In genomic region chr7:7181519-7182155, GRCh38 we compare ENCODE assay signal across 1 cellular context.
A peak's percentile ranks its signal among the peaks of the same experiment; 100 is the strongest.
TF ChIP-seq lines count a peak whose summit lies in the region.

No MANE protein-coding gene starts in this region.

TF ChIP-seq in HEK293, 187 proteins besides CTCF, POLR2A, EP300 and RAD21 (continued from another document):
- TF ChIP-seq, protein P1, sequence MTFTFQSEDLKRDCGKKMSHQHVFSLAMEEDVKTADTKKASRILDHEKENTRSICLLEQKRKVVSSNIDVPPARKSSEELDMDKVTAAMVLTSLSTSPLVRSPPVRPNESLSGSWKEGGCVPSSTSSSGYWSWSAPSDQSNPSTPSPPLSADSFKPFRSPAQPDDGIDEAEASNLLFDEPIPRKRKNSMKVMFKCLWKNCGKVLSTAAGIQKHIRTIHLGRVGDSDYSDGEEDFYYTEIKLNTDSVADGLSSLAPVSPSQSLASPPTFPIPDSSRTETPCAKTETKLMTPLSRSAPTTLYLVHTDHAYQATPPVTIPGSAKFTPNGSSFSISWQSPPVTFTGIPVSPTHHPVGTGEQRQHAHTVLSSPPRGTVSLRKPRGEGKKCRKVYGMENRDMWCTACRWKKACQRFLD (tag by site-specific recombination; IDR thresholded peaks at IDR 0.05), result no peak
- no peak for TF ChIP-seq ZNF133 (tag by site-specific recombination; IDR thresholded peaks at IDR 0.05)
- TF ChIP-seq ZNF677 (tag by site-specific recombination; IDR thresholded peaks at IDR 0.05), result no peak
- no peak for TF ChIP-seq GLIS1 (tag by site-specific recombination; IDR thresholded peaks at IDR 0.05)
- TF ChIP-seq, protein P2, sequence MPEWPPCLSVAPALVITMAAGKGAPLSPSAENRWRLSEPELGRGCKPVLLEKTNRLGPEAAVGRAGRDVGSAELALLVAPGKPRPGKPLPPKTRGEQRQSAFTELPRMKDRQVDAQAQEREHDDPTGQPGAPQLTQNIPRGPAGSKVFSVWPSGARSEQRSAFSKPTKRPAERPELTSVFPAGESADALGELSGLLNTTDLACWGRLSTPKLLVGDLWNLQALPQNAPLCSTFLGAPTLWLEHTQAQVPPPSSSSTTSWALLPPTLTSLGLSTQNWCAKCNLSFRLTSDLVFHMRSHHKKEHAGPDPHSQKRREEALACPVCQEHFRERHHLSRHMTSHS (tag by site-specific recombination; IDR thresholded peaks at IDR 0.05), result no peak
- no peak for TF ChIP-seq ZNF169 (tag by site-specific recombination; IDR thresholded peaks at IDR 0.05)
- TF ChIP-seq ZNF350 (tag by site-specific recombination; IDR thresholded peaks at IDR 0.05), result no peak
- no peak for TF ChIP-seq WT1 (tag by site-specific recombination; IDR thresholded peaks at IDR 0.05)
- no peak for TF ChIP-seq ZNF768 (tag by site-specific recombination; IDR thresholded peaks at IDR 0.05)
- TF ChIP-seq ZNF701 (tag by site-specific recombination; IDR thresholded peaks at IDR 0.05), result no peak
- peak; percentile 74; the same call in 1 of the 2 replicates for TF ChIP-seq ZBTB17 (tag by site-specific recombination; IDR thresholded peaks at IDR 0.05)
- TF ChIP-seq KLF7 (tag by site-specific recombination; IDR thresholded peaks at IDR 0.05; ENCODE audit: borderline replicate concordance), result no peak
- TF ChIP-seq ZXDB (tag by site-specific recombination; IDR thresholded peaks at IDR 0.05), result no peak
TF ChIP-seq in HEK293: peak in this region for 9.
